In the genomic region with DNA sequence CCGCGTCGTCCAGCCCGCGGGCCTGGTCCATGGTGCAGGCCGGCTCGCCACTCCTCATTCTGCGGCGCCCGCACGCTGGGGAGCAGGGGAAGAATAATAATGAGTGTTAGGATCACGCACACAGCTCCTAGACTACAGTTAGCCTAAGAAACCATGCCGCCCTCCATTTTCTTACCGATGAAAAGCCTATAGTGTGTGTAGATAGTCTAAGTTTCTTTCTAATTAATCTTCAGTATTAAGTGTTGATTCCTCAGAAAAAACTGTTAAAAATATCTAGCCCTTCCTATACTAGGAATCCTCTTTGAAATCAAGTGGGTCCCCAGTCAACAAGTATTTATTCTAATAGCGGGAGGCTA, we compare ENCODE assay signal across 1 cellular context.
TF ChIP-seq lines count a peak whose summit lies in the region.

No MANE protein-coding gene starts in this region.

TF ChIP-seq in endothelial cell of umbilical vein, 7 proteins besides CTCF, POLR2A, EP300 and RAD21 (continued from another document):
- TF ChIP-seq, protein P1, sequence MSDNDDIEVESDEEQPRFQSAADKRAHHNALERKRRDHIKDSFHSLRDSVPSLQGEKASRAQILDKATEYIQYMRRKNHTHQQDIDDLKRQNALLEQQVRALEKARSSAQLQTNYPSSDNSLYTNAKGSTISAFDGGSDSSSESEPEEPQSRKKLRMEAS (IDR thresholded peaks at IDR 0.05; ENCODE audit: insufficient read depth, insufficient read length) = no peak
- TF ChIP-seq JUN (IDR thresholded peaks at IDR 0.05; ENCODE audit: borderline replicate concordance, insufficient read depth, insufficient read length, low read depth) (no peak), GATA2 (IDR thresholded peaks at IDR 0.05; ENCODE audit: insufficient read depth, insufficient read length, low read depth, low read length) (no peak), MYC (IDR thresholded peaks at IDR 0.05; ENCODE audit: low read depth, low read length) (no peak)
